14 cellular contexts compared by ENCODE assay signal in genomic region chr5:154385236-154385512, GRCh38.
DNase-seq lines count a peak whose midpoint lies in the region; ATAC-seq, FAIRE-seq and TF ChIP-seq lines count a peak whose summit lies in the region.
"Had no signal": no experiment of that assay in that cellular context is flagged by ENCODE, and none has a peak within 500 bp of the region (broad histone marks: within the 10 kb centered on the region; RNA-seq: fewer than 3 reads in every experiment).

No MANE protein-coding gene starts in this region.

- TF ChIP-seq CTCF in right lobe of liver (IDR thresholded peaks at IDR 0.05) (no peak), HepG2 (CRISPR knock-in tag; IDR thresholded peaks at IDR 0.05) (no peak), endodermal cell (conservative IDR thresholded peaks at IDR 0.05) (no peak)

- CTCF ChIA-PET in HepG2 (lab: Yijun Ruan, JAX; ENCODE audit: low intra/inter-chr PET ratio, low total read pairs) = no interaction called here

- no peak overlapping the region for H3K4me3 Mint-ChIP-seq in endodermal cell

- H3K36me3 ChIP-seq in right lobe of liver = no peaks in the 10 kb centered on the region
- H3K36me3 ChIP-seq in HepG2 (replicated peaks in 1 of 2; ENCODE audit: control insufficient read depth in 1 of 2, insufficient read depth in 2 of 2, low read length in 2 of 2) = peaks cover 0 to 1% of the 10 kb centered on the region in 2 experiments; a peak in 2 of 5 replicates
- H3K36me3 ChIP-seq in endodermal cell (ENCODE audit: control insufficient read depth, insufficient read depth, low read length) = peaks cover 56% of the 10 kb centered on the region
- H3K36me3 ChIP-seq: HAP-1 had no signal

- H3K9me3 ChIP-seq in right lobe of liver = no peaks in the 10 kb centered on the region
- H3K9me3 ChIP-seq in HepG2 (ENCODE audit: low read length) = no peaks in the 10 kb centered on the region
- peaks cover 25% of the 10 kb centered on the region for H3K9me3 ChIP-seq in endodermal cell (ENCODE audit: control insufficient read depth, low read length)
- H3K9me3 ChIP-seq: HAP-1, SJSA1 had no signal

- intact Hi-C loops in right lobe of liver (cut with DNase I) (no loop called here), HepG2 (cut with micrococcal nuclease; ENCODE audit: unreplicated experiment) (loop anchor here (5.0 kb wide), 1 partner anchor 33 kb away; no protein-coding TSS in a partner anchor)

- H3K27ac ChIP-seq in right lobe of liver (no peak overlapping the region), HepG2 (ENCODE audit: extremely low read length, insufficient read depth, low read length) (no peak overlapping the region), endodermal cell (ENCODE audit: low read depth, low read length) (no peak overlapping the region)
- H3K27ac ChIP-seq: SJSA1 had no signal

- DNase-seq in right lobe of liver (no peak), HepG2 (ENCODE audit: low spot score) (no peak), endodermal cell (no peak), islet precursor cell (no peak), Kasumi-1 (lab: John Stamatoyannopoulos, UW) (no peak)
- DNase-seq: activated effector memory CD4-positive, alpha-beta T cell treated with Interleukin-2 at 50 U/mL for 16 hours; NCI-H1092; NCI-H526 treated with DMSO at 0.1 percent for 48 hours had no signal

- in situ Hi-C loops in HepG2 (cut with HindIII; ENCODE audit: extremely low pct_ligation_motif_present, low pct_unique_long_range_greater_than_20kb) = no loop called here

- H3K4me1 ChIP-seq in right lobe of liver = peaks cover 0 to 8% (median 0%) of the 10 kb centered on the region in 4 donors
- H3K4me1 ChIP-seq in HepG2 (ENCODE audit: insufficient read depth, low read length) = peaks cover 45% of the 10 kb centered on the region
- peaks cover 9% of the 10 kb centered on the region for H3K4me1 ChIP-seq in endodermal cell (ENCODE audit: control insufficient read depth, insufficient read depth, low read length)
- H3K4me1 ChIP-seq: HAP-1 had no signal

- no peak for TF ChIP-seq EP300 in HepG2 (IDR thresholded peaks at IDR 0.05; ENCODE audit: low read depth in 2 of 2, low read length in 2 of 2)
- TF ChIP-seq EP300 in HepG2 (CRISPR knock-in tag; IDR thresholded peaks at IDR 0.05; ENCODE audit: borderline replicate concordance) = no peak

- peak in 3 of 4 donors; percentile 34 to 51 (median 35) for ATAC-seq in right lobe of liver
- no peak for ATAC-seq in HepG2
- peak; percentile 31 for ATAC-seq in HG03175 (IDR thresholded peaks at IDR 0.05; ENCODE audit: unreplicated experiment)
- no peak for ATAC-seq in HG03520 (IDR thresholded peaks at IDR 0.05; ENCODE audit: unreplicated experiment)
- ATAC-seq in HG02571 (IDR thresholded peaks at IDR 0.05; ENCODE audit: unreplicated experiment) = no peak

- no peak for FAIRE-seq in HepG2 (lab: Jason Lieb, UNC)
- FAIRE-seq: G401.6 had no signal

- no peak overlapping the region for H2AFZ ChIP-seq in HepG2 (ENCODE audit: low read length)

- POLR2A ChIA-PET in HepG2 (lab: Yijun Ruan, JAX) = no interaction called here

- TF ChIP-seq POLR2A in right lobe of liver (IDR thresholded peaks at IDR 0.05) (no peak), HepG2 (IDR thresholded peaks at IDR 0.05; ENCODE audit: insufficient read depth in 1 of 2, low read depth in 2 of 2, low read length in 2 of 2) (no peak)

- TF ChIP-seq RAD21 in HepG2 (CRISPR knock-in tag; IDR thresholded peaks at IDR 0.05) = no peak

- H3K9me3 Mint-ChIP-seq in endodermal cell = peaks cover 7% of the 10 kb centered on the region

- H3K27ac Mint-ChIP-seq in endodermal cell = peak overlapping the region; percentile 27

- peaks cover 40% of the 10 kb centered on the region for H3K4me1 Mint-ChIP-seq in endodermal cell

- H3K27me3 Mint-ChIP-seq in endodermal cell (ENCODE audit: insufficient read depth) = peaks cover 12% of the 10 kb centered on the region

- no peaks in the 10 kb centered on the region for H4K20me1 ChIP-seq in HepG2 (ENCODE audit: insufficient read depth, low read length)

- no peak overlapping the region for H3K4me2 ChIP-seq in HepG2 (ENCODE audit: low read depth, low read length)

- 54% methylated on average over 6 of the region's 8 CpGs for WGBS in right lobe of liver (ENCODE audit: insufficient coverage, low coverage, low lambda C conversion rate, missing lambda C conversion rate)
- WGBS in HepG2 (ENCODE audit: low lambda C conversion rate) = 93% methylated on average over 6 of the region's 8 CpGs
- WGBS in endodermal cell (ENCODE audit: insufficient coverage in 1 of 2, insufficient read length in 1 of 2), 2 experiments = 78 to 84% methylated on average over 6 to 8 of the region's 8 CpGs

- no peak overlapping the region for H3K9ac ChIP-seq in HepG2 (ENCODE audit: insufficient read depth, low read depth, low read length)
- no peak overlapping the region for H3K9ac ChIP-seq in endodermal cell (ENCODE audit: extremely low read depth, low read length, poor library complexity, severe bottlenecking)

- peaks cover 37% of the 10 kb centered on the region for H3K36me3 Mint-ChIP-seq in endodermal cell (ENCODE audit: low read depth)

- no peaks in the 10 kb centered on the region for H3K79me2 ChIP-seq in HepG2 (ENCODE audit: insufficient read depth, low read length)

- H3K27me3 ChIP-seq in right lobe of liver = no peaks in the 10 kb centered on the region
- H3K27me3 ChIP-seq in HepG2 (ENCODE audit: control insufficient read depth in 1 of 2, insufficient read depth in 2 of 2, low read length in 2 of 2) = no peaks in the 10 kb centered on the region
- H3K27me3 ChIP-seq in endodermal cell (ENCODE audit: control insufficient read depth, insufficient read depth, low read length, poor library complexity, severe bottlenecking) = no peaks in the 10 kb centered on the region
- H3K27me3 ChIP-seq: SJSA1 had no signal

- H3K4me3 ChIP-seq in right lobe of liver (no peak overlapping the region), HepG2 (replicated peaks in 1 of 3; ENCODE audit: insufficient read depth in 1 of 3, low read depth in 2 of 3, low read length in 3 of 3) (no peak overlapping the region), endodermal cell (ENCODE audit: low read length) (no peak overlapping the region)
- H3K4me3 ChIP-seq: HAP-1, SJSA1 had no signal

- no TSS peak for BruUV-seq in HepG2 (replicated peaks; lab: Mats Ljungman, UMichigan)

TF ChIP-seq in HepG2, 621 proteins besides CTCF, POLR2A, EP300 and RAD21 (continues in another document):
- TF ChIP-seq ZHX1 (CRISPR knock-in tag; IDR thresholded peaks at IDR 0.05; ENCODE audit: low read depth) = no peak
- TF ChIP-seq, protein P1, sequence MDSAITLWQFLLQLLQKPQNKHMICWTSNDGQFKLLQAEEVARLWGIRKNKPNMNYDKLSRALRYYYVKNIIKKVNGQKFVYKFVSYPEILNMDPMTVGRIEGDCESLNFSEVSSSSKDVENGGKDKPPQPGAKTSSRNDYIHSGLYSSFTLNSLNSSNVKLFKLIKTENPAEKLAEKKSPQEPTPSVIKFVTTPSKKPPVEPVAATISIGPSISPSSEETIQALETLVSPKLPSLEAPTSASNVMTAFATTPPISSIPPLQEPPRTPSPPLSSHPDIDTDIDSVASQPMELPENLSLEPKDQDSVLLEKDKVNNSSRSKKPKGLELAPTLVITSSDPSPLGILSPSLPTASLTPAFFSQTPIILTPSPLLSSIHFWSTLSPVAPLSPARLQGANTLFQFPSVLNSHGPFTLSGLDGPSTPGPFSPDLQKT (CRISPR knock-in tag; IDR thresholded peaks at IDR 0.05; ENCODE audit: borderline replicate concordance) = no peak
- no peak for TF ChIP-seq ZNF552 (CRISPR knock-in tag; IDR thresholded peaks at IDR 0.05; ENCODE audit: borderline replicate concordance)
- TF ChIP-seq ZSCAN25 (CRISPR knock-in tag; IDR thresholded peaks at IDR 0.05) = no peak
- TF ChIP-seq KLF16 (CRISPR knock-in tag; IDR thresholded peaks at IDR 0.05) = no peak
- no peak for TF ChIP-seq ZBTB3 (CRISPR knock-in tag; IDR thresholded peaks at IDR 0.05; ENCODE audit: borderline replicate concordance, low read depth)
- TF ChIP-seq, protein P2, sequence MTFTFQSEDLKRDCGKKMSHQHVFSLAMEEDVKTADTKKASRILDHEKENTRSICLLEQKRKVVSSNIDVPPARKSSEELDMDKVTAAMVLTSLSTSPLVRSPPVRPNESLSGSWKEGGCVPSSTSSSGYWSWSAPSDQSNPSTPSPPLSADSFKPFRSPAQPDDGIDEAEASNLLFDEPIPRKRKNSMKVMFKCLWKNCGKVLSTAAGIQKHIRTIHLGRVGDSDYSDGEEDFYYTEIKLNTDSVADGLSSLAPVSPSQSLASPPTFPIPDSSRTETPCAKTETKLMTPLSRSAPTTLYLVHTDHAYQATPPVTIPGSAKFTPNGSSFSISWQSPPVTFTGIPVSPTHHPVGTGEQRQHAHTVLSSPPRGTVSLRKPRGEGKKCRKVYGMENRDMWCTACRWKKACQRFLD (CRISPR knock-in tag; IDR thresholded peaks at IDR 0.05; ENCODE audit: borderline replicate concordance) = no peak
- TF ChIP-seq ZFP36L1 (CRISPR knock-in tag; IDR thresholded peaks at IDR 0.05) = no peak

Comparison
In these comparisons a context has a peak if more than half of its experiments do, and no peak if none do; other contexts are left out.
1. ATAC-seq: peak in right lobe of liver (3 of 4) and HG03175 (single experiment); none in HepG2 (single experiment), HG03520 (single experiment) and HG02571 (single experiment).